ENCODE assay signal across 8 cellular contexts in the genomic region with DNA sequence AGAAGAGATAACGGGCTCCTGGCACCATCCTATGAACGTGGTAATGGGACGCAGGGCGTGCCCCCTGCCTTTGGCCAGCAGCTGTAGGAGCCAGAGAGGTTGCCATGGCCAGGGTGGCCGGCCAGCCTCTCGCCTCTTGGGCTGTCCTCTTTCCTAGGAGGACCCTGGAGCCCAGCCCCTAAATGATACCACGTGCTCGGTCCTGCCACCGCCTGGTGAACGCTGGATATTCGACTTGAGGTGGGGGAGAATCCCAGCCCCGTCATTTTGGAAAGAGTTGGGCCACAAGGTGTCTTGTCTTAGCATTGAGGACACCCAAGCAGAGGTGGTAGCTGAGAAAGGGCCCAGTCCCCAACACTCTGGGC. TPM values are rescaled to one million over a fixed set of nuclear protein-coding genes. Genes with fewer than 3 reads are reported as not detected.
DNase-seq lines count a peak whose midpoint lies in the region; ATAC-seq and TF ChIP-seq lines count a peak whose summit lies in the region.

No MANE protein-coding gene starts in this region.

- H3K4me2 ChIP-seq in HCT116 (ENCODE audit: low read length) (peak overlapping the region; percentile 97), PC-3 (ENCODE audit: low read length) (peak overlapping the region; percentile 99)

- H3K9me3 ChIP-seq in HCT116 (ENCODE audit: control insufficient read depth in 1 of 2, insufficient read depth in 1 of 2, low read depth in 1 of 2, low read length in 2 of 2) (no peaks in the 10 kb centered on the region), PC-3 (ENCODE audit: low read length) (no peaks in the 10 kb centered on the region), mesodermal cell (ENCODE audit: control insufficient read depth, low read length) (no peaks in the 10 kb centered on the region)

- H4K20me1 ChIP-seq in HCT116 (ENCODE audit: insufficient read depth) (no peaks in the 10 kb centered on the region), PC-3 (ENCODE audit: low read length) (no peaks in the 10 kb centered on the region)

- peak; percentile 47 for DNase-seq in GM10248 (ENCODE audit: extremely low spot score)
- DNase-seq in HCT116 (ENCODE audit: low read depth, low spot score): no peak
- peak; percentile 16 for DNase-seq in PC-3
- no peak for DNase-seq in NCI-H774 (lab: John Stamatoyannopoulos, UW)
- DNase-seq in NOMO-1 treated with DMSO at 0.1 percent for 48 hours (lab: John Stamatoyannopoulos, UW; ENCODE audit: unreplicated experiment): no peak

- TF ChIP-seq RAD21 in HCT116 (IDR thresholded peaks at IDR 0.05; ENCODE audit: low read depth): no peak

- H3K4me3 ChIP-seq in HCT116 (replicated peaks in 1 of 2; ENCODE audit: low read depth in 1 of 2, low read length in 2 of 2) (peak overlapping the region; percentile 48 to 60), PC-3 (ENCODE audit: low read length) (peak overlapping the region; percentile 86), mesodermal cell (ENCODE audit: extremely low read depth, insufficient read depth, low read length, poor library complexity, severe bottlenecking) (peak overlapping the region; percentile 44), urinary bladder (ENCODE audit: low read depth, low read length) (peak overlapping the region; percentile 58)

- H3K9me2 ChIP-seq in HCT116 (ENCODE audit: insufficient read depth): no peaks in the 10 kb centered on the region
- H3K9me2 ChIP-seq in PC-3 (replicated peaks; ENCODE audit: low read length): no peaks in the 10 kb centered on the region

- H3K36me3 ChIP-seq in HCT116 (ENCODE audit: control insufficient read depth in 1 of 2, insufficient read depth in 2 of 2, low read length in 2 of 2) (no peaks in the 10 kb centered on the region), PC-3 (ENCODE audit: low read depth, low read length) (no peaks in the 10 kb centered on the region), mesodermal cell (ENCODE audit: control insufficient read depth, insufficient read depth, low read length) (no peaks in the 10 kb centered on the region), urinary bladder (ENCODE audit: insufficient read depth) (no peaks in the 10 kb centered on the region)

- H3K79me2 ChIP-seq in HCT116 (ENCODE audit: insufficient read depth, low read length): no peaks in the 10 kb centered on the region
- peaks cover 3% of the 10 kb centered on the region; the same call in 1 of the 2 replicates for H3K79me2 ChIP-seq in PC-3 (ENCODE audit: low read length)

- H3F3A ChIP-seq in PC-3 (ENCODE audit: low read length, unreplicated experiment): no peaks in the 10 kb centered on the region

- peak overlapping the region; percentile 22; the same call in 1 of the 2 replicates for H3K9ac ChIP-seq in HCT116 (ENCODE audit: low read length)
- H3K9ac ChIP-seq in PC-3 (ENCODE audit: low read length): no peak overlapping the region

- BruUV-seq in HCT116 (replicated peaks; lab: Mats Ljungman, UMichigan) (no TSS peak), PC-3 (replicated peaks; lab: Mats Ljungman, UMichigan) (TSS peak; percentile 21)

- TF ChIP-seq POLR2A in HCT116 (IDR thresholded peaks at IDR 0.05; ENCODE audit: borderline replicate concordance, extremely low read depth, insufficient read depth, insufficient read length): no peak

- POLR2A ChIA-PET in GM10248 (lab: Yijun Ruan, JAX) (no interaction called here), HCT116 (lab: Charles Lee) (no interaction called here), PC-3 (lab: Charles Lee; ENCODE audit: unreplicated experiment) (no interaction called here)

- WGBS in mesodermal cell (ENCODE audit: insufficient coverage in 2 of 2), 2 experiments: 0 to 1% methylated on average over 10 to 11 of the region's 12 CpGs
- 2% methylated on average over 12 of the region's 12 CpGs for WGBS in urinary bladder

- H3K27ac ChIP-seq in HCT116 (ENCODE audit: low read depth, low read length) (no peak overlapping the region; the same call in 1 of the 2 replicates), PC-3 (ENCODE audit: low read length) (no peak overlapping the region), cingulate gyrus (ENCODE audit: low read depth, low read length) (peak overlapping the region; percentile 55), mesodermal cell (ENCODE audit: low read depth, low read length, severe bottlenecking) (no peak overlapping the region), urinary bladder (ENCODE audit: low read depth) (no peak overlapping the region)

- RAD21 ChIA-PET in HCT116 (lab: Charles Lee; ENCODE audit: low non-redundant PET in 1 of 2, low total read pairs in 2 of 2, uncharacterized antibody in 2 of 2, unreplicated experiment in 2 of 2): interaction anchor here in 1 of 2 experiments (0.9 kb wide), 1 partner anchor 72 kb away, joined by 7 read pairs; no protein-coding TSS in a partner anchor

- H3K27me3 ChIP-seq in HCT116 (ENCODE audit: insufficient read depth, low read length) (no peaks in the 10 kb centered on the region), PC-3 (ENCODE audit: low read length) (no peaks in the 10 kb centered on the region)

- TF ChIP-seq CTCF in GM10248 (IDR thresholded peaks at IDR 0.05; ENCODE audit: control extremely low read depth, extremely low read depth, low read depth, missing control alignments): no peak
- TF ChIP-seq CTCF in HCT116 (IDR thresholded peaks at IDR 0.05 in 2 of 3, conservative IDR thresholded peaks at IDR 0.05 in 1 of 3; ENCODE audit: borderline replicate concordance in 1 of 3, insufficient read depth in 1 of 3, low read depth in 2 of 3, low read length in 2 of 3): 0 out of 6 replicates have a peak, but pooled peaks of 1 of the 3 experiments have one; percentile 4
- no peak for TF ChIP-seq CTCF in PC-3 (conservative IDR thresholded peaks at IDR 0.05; ENCODE audit: low read depth, low read length)

- CTCF ChIA-PET in GM10248 (lab: Yijun Ruan, JAX): interaction anchor here (0.8 to 6.4 kb wide), 28 partner anchors 10 to 268 kb away, joined by 3 to 38 read pairs (median 5); no protein-coding TSS in a partner anchor
- CTCF ChIA-PET in HCT116 (lab: Charles Lee): interaction anchor here (0.6 to 2.1 kb wide), 3 partner anchors 44 to 78 kb away, joined by 3 to 12 read pairs (median 3); no protein-coding TSS in a partner anchor
- CTCF ChIA-PET in PC-3 (lab: Charles Lee): interaction anchor here (0.6 to 1.7 kb wide), 2 partner anchors 63 to 75 kb away, joined by 4 to 9 read pairs; no protein-coding TSS in a partner anchor

- peaks cover 3 to 27% of the 10 kb centered on the region in 2 experiments; a peak in 3 of 4 replicates for H3K4me1 ChIP-seq in HCT116 (ENCODE audit: control insufficient read depth in 1 of 2, insufficient read depth in 2 of 2, low read length in 2 of 2)
- peaks cover 25% of the 10 kb centered on the region for H3K4me1 ChIP-seq in PC-3 (ENCODE audit: insufficient read depth, low read length)
- H3K4me1 ChIP-seq in mesodermal cell (ENCODE audit: control insufficient read depth, insufficient read depth, low read length, poor library complexity, severe bottlenecking): no peaks in the 10 kb centered on the region
- H3K4me1 ChIP-seq in urinary bladder (ENCODE audit: insufficient read depth): no peaks in the 10 kb centered on the region

- peak overlapping the region; percentile 87 for H2AFZ ChIP-seq in HCT116 (ENCODE audit: low read depth, low read length, poor library complexity, severe bottlenecking)
- peak overlapping the region; percentile 75 for H2AFZ ChIP-seq in PC-3 (ENCODE audit: low read length)

- intact Hi-C loops in HCT116 (cut with micrococcal nuclease): no loop called here
- intact Hi-C loops in PC-3 (cut with micrococcal nuclease): loop anchor here (1.0 to 5.0 kb wide), 3 partner anchors 58 to 256 kb away; no protein-coding TSS in a partner anchor

- ATAC-seq in HCT116: peak; percentile 71
- ATAC-seq in PC-3: peak; percentile 17

TF ChIP-seq in HCT116, 20 proteins besides CTCF, POLR2A, EP300 and RAD21:
- TF ChIP-seq, protein P1, sequence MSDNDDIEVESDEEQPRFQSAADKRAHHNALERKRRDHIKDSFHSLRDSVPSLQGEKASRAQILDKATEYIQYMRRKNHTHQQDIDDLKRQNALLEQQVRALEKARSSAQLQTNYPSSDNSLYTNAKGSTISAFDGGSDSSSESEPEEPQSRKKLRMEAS (IDR thresholded peaks at IDR 0.05): peak; percentile 80
- no peak for TF ChIP-seq ELF1 (IDR thresholded peaks at IDR 0.05; ENCODE audit: borderline replicate concordance, low read depth)
TF ChIP-seq in HCT116: peak in this region for 1.

RNA-seq across cellular contexts. Expression of a gene that starts 0.4 kb away (rescaled TPM):
- total RNA-seq in HCT116 (2021; ENCODE audit: unreplicated experiment): 0.91 TPM
- polyA plus RNA-seq in HCT116 (2012): 0.35 and 0.65 TPM in 2 replicates
- 1.8 and 3.2 TPM in 2 replicates for total RNA-seq in PC-3 (2014; rRNA removed)
- 0.92 TPM for polyA plus RNA-seq in mesodermal cell (2013, experiment 1 of 2)
- polyA plus RNA-seq in mesodermal cell (2013, experiment 2 of 2): 1.6 TPM
- 1.4 TPM for total RNA-seq in urinary bladder
- polyA plus RNA-seq in urinary bladder: 5.1 TPM

Comparison
In these comparisons a context has a peak if more than half of its experiments do, and no peak if none do; other contexts are left out.
1. DNase-seq: peak in GM10248 (single experiment) and PC-3 (single experiment); none in HCT116 (single experiment), NCI-H774 (single experiment) and NOMO-1 treated with DMSO at 0.1 percent for 48 hours (single experiment).
2. Peak in every context shown above with its lines, with median percentiles within 50 percentile points of each other: H3K4me3 ChIP-seq.